8 cellular contexts compared by ENCODE assay signal in the genomic region with DNA sequence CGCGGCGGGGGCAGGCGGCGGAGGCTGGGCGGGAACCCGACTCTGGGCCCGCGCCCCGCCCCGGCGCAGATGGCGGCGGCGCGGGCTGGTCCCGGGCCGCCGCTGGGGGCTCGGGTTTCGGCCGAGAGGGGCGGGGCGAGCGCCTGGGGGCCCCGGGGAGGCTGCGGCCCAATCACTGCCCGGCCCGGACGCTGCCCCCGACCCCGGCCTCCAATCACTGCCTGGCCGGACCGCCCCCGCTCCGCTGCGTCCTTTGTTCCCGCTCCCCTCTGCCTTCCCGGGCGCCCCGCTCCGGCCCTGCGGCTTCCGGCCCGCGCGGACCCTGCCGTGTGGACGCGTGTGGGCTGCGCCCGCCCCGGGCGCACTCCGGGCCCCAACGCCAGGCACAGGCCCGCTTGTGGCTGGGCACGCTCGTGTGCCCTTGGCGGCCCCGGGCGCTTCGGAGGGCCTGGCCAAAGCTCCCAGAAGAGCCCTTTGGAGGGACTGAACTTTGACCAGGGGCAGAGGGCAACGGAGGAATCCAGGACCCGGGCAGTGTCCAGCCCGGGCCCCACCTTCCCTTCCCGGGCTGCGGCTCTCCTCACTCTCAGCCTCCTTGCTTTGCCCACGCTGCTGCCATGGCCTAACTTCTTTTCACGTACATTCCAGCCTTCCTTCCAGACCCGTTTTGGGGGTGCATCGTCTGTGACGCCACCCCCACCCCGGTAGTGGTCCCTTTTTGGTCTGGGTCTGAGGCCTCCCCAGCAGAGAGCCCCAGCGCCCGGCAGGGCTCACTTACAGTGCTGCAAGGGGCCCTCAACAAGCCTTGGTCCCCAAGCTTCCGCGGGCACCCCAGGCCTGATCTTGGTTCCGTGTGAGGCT. TPM values are rescaled to one million over a fixed set of nuclear protein-coding genes. Genes with fewer than 3 reads are reported as not detected.
DNase-seq lines count a peak whose midpoint lies in the region; ATAC-seq and TF ChIP-seq lines count a peak whose summit lies in the region.

No MANE protein-coding gene starts in this region.

- peak overlapping the region; percentile 94 for H3K4me2 ChIP-seq in neuronal stem cell (ENCODE audit: insufficient read depth, low read length, poor library complexity, severe bottlenecking)

- no peaks in the 10 kb centered on the region for H3K36me3 Mint-ChIP-seq in activated naive CD8-positive, alpha-beta T cell treated with anti-CD3 and anti-CD28 coated beads for 36 hours
- no peaks in the 10 kb centered on the region for H3K36me3 Mint-ChIP-seq in glutamatergic neuron (ENCODE audit: unreplicated experiment)

- H4K91ac ChIP-seq in neuronal stem cell (ENCODE audit: low read depth, low read length, poor library complexity) = peak overlapping the region; percentile 99

- H2BK120ac ChIP-seq in neuronal stem cell (ENCODE audit: low read depth, low read length) = peak overlapping the region; percentile 35

- H3K4me3 ChIP-seq in neuronal stem cell (ENCODE audit: low read length in 2 of 2) = peak overlapping the region; percentile 69 to 77

- H3K14ac ChIP-seq in neuronal stem cell (ENCODE audit: low read length) = peak overlapping the region; percentile 99

- peak; percentile 66 for DNase-seq in G401 (ENCODE audit: low spot score)
- DNase-seq in HuH-7 (ENCODE audit: low spot score) = peak; percentile 96
- peak; percentile 33 for DNase-seq in activated naive CD8-positive, alpha-beta T cell treated with anti-CD3 and anti-CD28 coated beads for 36 hours
- peak; percentile 90 for DNase-seq in glutamatergic neuron
- DNase-seq in neuronal stem cell (ENCODE audit: low spot score) = peak; percentile 87
- no peak for DNase-seq in NCI-H345 treated with DMSO at 0.1 percent for 48 hours (lab: John Stamatoyannopoulos, UW; ENCODE audit: unreplicated experiment)

- H3K4ac ChIP-seq in neuronal stem cell (ENCODE audit: low read length) = peak overlapping the region; percentile 98

- H3K27ac ChIP-seq in neuronal stem cell (replicated peaks; ENCODE audit: low read length) = peak overlapping the region; percentile 99

- H3K18ac ChIP-seq in neuronal stem cell (ENCODE audit: low read length) = peak overlapping the region; percentile 100

- in situ Hi-C loops in G401 (cut with HindIII; ENCODE audit: low sequenced_read_pairs) = no loop called here

- WGBS in neuronal stem cell (ENCODE audit: extremely low coverage in 2 of 2, insufficient read length in 2 of 2, insufficient replicate concordance in 1 of 2), 2 donors = no CpG with 5 or more reads among the region's 79 CpGs

- H3K36me3 ChIP-seq in neuronal stem cell (replicated peaks in 1 of 2; ENCODE audit: control insufficient read depth in 2 of 2, insufficient read depth in 2 of 2, low read length in 2 of 2) = no peaks in the 10 kb centered on the region

- H2BK15ac ChIP-seq in neuronal stem cell (ENCODE audit: low read length) = peak overlapping the region; percentile 69

- H3K79me1 ChIP-seq in neuronal stem cell (ENCODE audit: low read depth, low read length) = no peaks in the 10 kb centered on the region

- peaks cover 4% of the 10 kb centered on the region for H3K4me1 Mint-ChIP-seq in activated naive CD8-positive, alpha-beta T cell treated with anti-CD3 and anti-CD28 coated beads for 36 hours
- H3K4me1 Mint-ChIP-seq in glutamatergic neuron (ENCODE audit: low read depth, unreplicated experiment) = peaks cover 19% of the 10 kb centered on the region

- H3K9me3 Mint-ChIP-seq in activated naive CD8-positive, alpha-beta T cell treated with anti-CD3 and anti-CD28 coated beads for 36 hours = no peaks in the 10 kb centered on the region
- peaks cover 12% of the 10 kb centered on the region for H3K9me3 Mint-ChIP-seq in glutamatergic neuron (ENCODE audit: unreplicated experiment)

- no peak overlapping the region for H3K27ac Mint-ChIP-seq in activated naive CD8-positive, alpha-beta T cell treated with anti-CD3 and anti-CD28 coated beads for 36 hours
- peak overlapping the region; percentile 97 for H3K27ac Mint-ChIP-seq in glutamatergic neuron (ENCODE audit: unreplicated experiment)

- H3K27me3 Mint-ChIP-seq in activated naive CD8-positive, alpha-beta T cell treated with anti-CD3 and anti-CD28 coated beads for 36 hours = peaks cover 33% of the 10 kb centered on the region
- H3K27me3 Mint-ChIP-seq in glutamatergic neuron (ENCODE audit: unreplicated experiment) = peaks cover 13% of the 10 kb centered on the region

- no peaks in the 10 kb centered on the region for H3K27me3 ChIP-seq in neuronal stem cell (ENCODE audit: control insufficient read depth in 3 of 3, insufficient read depth in 3 of 3, low read depth in 1 of 3, low read length in 3 of 3)

- no peaks in the 10 kb centered on the region for H3K9me3 ChIP-seq in neuronal stem cell (replicated peaks in 1 of 2; ENCODE audit: control insufficient read depth in 2 of 2, insufficient read depth in 1 of 2, low read depth in 1 of 2, low read length in 2 of 2)

- peak overlapping the region; percentile 99 for H2BK5ac ChIP-seq in neuronal stem cell (ENCODE audit: low read length)

- peak overlapping the region; percentile 90 for H3K9ac ChIP-seq in neuronal stem cell (ENCODE audit: low read depth, low read length, poor library complexity)

- peak overlapping the region; percentile 97 for H2AFZ ChIP-seq in neuronal stem cell (ENCODE audit: low read length)

- ATAC-seq in GM21447 (IDR thresholded peaks at IDR 0.05; ENCODE audit: unreplicated experiment) = peak; percentile 47
- no peak for ATAC-seq in HG03097 (IDR thresholded peaks at IDR 0.05; ENCODE audit: low FRiP score, unreplicated experiment)

- no peak for TF ChIP-seq CTCF in glutamatergic neuron (IDR thresholded peaks at IDR 0.05; ENCODE audit: partially characterized antibody, unreplicated experiment)

- peak overlapping the region; percentile 98 for H2AK5ac ChIP-seq in neuronal stem cell (ENCODE audit: low read depth, low read length)

- peak overlapping the region; percentile 92 for H4K8ac ChIP-seq in neuronal stem cell (ENCODE audit: low read depth, low read length)

- H3K4me1 ChIP-seq in neuronal stem cell (ENCODE audit: control insufficient read depth in 2 of 2, insufficient read depth in 1 of 2, low read depth in 1 of 2, low read length in 2 of 2) = peaks cover 15 to 21% of the 10 kb centered on the region in 2 donors

- H2BK12ac ChIP-seq in neuronal stem cell (ENCODE audit: low read length) = peak overlapping the region; percentile 82

- no peak overlapping the region for H3K4me3 Mint-ChIP-seq in activated naive CD8-positive, alpha-beta T cell treated with anti-CD3 and anti-CD28 coated beads for 36 hours
- H3K4me3 Mint-ChIP-seq in glutamatergic neuron (ENCODE audit: unreplicated experiment) = peak overlapping the region; percentile 82

- H3K23ac ChIP-seq in neuronal stem cell (ENCODE audit: low read depth, low read length, poor library complexity) = peak overlapping the region; percentile 98

RNA-seq across cellular contexts. Expression of gene PTMA, which starts 27.1 kb away (rescaled TPM):
- 1,275 and 1,509 TPM in 2 replicates for total RNA-seq in G401 (2014; rRNA removed; shearing (Covaris generic))
- total RNA-seq in activated naive CD8-positive, alpha-beta T cell treated with anti-CD3 and anti-CD28 coated beads for 36 hours = 1,000 to 10,000 TPM; 2,595 to 2,627 TPM
- 948 TPM for total RNA-seq in glutamatergic neuron (ENCODE audit: unreplicated experiment)
- 3,606 TPM for polyA plus RNA-seq in neuronal stem cell (2013, experiment 1 of 2)
- polyA plus RNA-seq in neuronal stem cell (2013, experiment 2 of 2) = 3,678 TPM
